ENCODE assay signal across 8 cellular contexts in genomic region chr9:127980706-127981558, GRCh38. TPM values are rescaled to one million over a fixed set of nuclear protein-coding genes. Genes with fewer than 3 reads are reported as not detected.
DNase-seq lines count a peak whose midpoint lies in the region; ATAC-seq and TF ChIP-seq lines count a peak whose summit lies in the region.

Gene EEIG1, minus strand, starts transcription at chr9:127980989. Its CDS starts 852 bp downstream, at chr9:127980137.

- H3K27ac ChIP-seq in VCaP = peak within 1 kb of the TSS; percentile 100
- H3K27ac ChIP-seq in iPS-20b (ENCODE audit: low read length) = peak within 1 kb of the TSS; percentile 92
- peak within 1 kb of the TSS; percentile 85 for H3K27ac ChIP-seq in skeletal muscle tissue (ENCODE audit: low read depth, low read length)

- TF ChIP-seq CTCF in VCaP (conservative IDR thresholded peaks at IDR 0.05) = 0 out of 2 replicates have a peak, but pooled peaks have one; percentile 13
- TF ChIP-seq CTCF in MCF 10A (IDR thresholded peaks at IDR 0.05; ENCODE audit: unreplicated experiment) = no peak

- H3K4me1 ChIP-seq in iPS-20b (ENCODE audit: insufficient read depth, low read length) (peaks cover 15% of the 10 kb centered on the region; the same call in 1 of the 2 replicates), skeletal muscle tissue (ENCODE audit: control insufficient read depth in 3 of 3, insufficient read depth in 3 of 3, low read length in 3 of 3) (peaks cover 47 to 63% (median 52%) of the 10 kb centered on the region in 3 donors)

- H3K9me3 Mint-ChIP-seq in MCF 10A (ENCODE audit: unreplicated experiment) = no peaks in the 10 kb centered on the region

- H3K4me3 Mint-ChIP-seq in MCF 10A (ENCODE audit: unreplicated experiment) = peak within 1 kb of the TSS; percentile 89

- H3K27me3 ChIP-seq in iPS-20b (ENCODE audit: insufficient read depth, low read length) = no peaks in the 10 kb centered on the region
- no peaks in the 10 kb centered on the region for H3K27me3 ChIP-seq in skeletal muscle tissue (ENCODE audit: control insufficient read depth in 3 of 3, insufficient read depth in 3 of 3, low read length in 3 of 3)

- in situ Hi-C loops in ACHN (cut with HindIII; ENCODE audit: low pct_ligation_motif_present, low pct_unique_long_range_greater_than_20kb, low sequenced_read_pairs) = no loop called here

- no peaks in the 10 kb centered on the region for H3K9me3 ChIP-seq in iPS-20b (ENCODE audit: insufficient read depth, low read depth, low read length)
- H3K9me3 ChIP-seq in skeletal muscle tissue (ENCODE audit: control insufficient read depth in 3 of 3, low read length in 3 of 3) = no peaks in the 10 kb centered on the region

- H3K36me3 ChIP-seq in iPS-20b (ENCODE audit: insufficient read depth, low read depth, low read length) (peaks cover 5% of the 10 kb centered on the region; the same call in 1 of the 2 replicates), skeletal muscle tissue (ENCODE audit: control insufficient read depth in 3 of 3, insufficient read depth in 3 of 3, low read length in 3 of 3) (no peaks in the 10 kb centered on the region)

- H3K36me3 Mint-ChIP-seq in MCF 10A (ENCODE audit: insufficient read depth, unreplicated experiment) = no peaks in the 10 kb centered on the region

- intact Hi-C loops in MCF 10A (cut with micrococcal nuclease) = no loop called here

- H3K9ac ChIP-seq in iPS-20b (ENCODE audit: low read depth, low read length) (peak within 1 kb of the TSS; percentile 95), skeletal muscle tissue (ENCODE audit: low read depth in 1 of 3, low read length in 3 of 3) (peak within 1 kb of the TSS; percentile 80 to 95 (median 93))

- H3K4me1 Mint-ChIP-seq in MCF 10A (ENCODE audit: insufficient read depth, unreplicated experiment) = peaks cover 17% of the 10 kb centered on the region

- peak within 1 kb of the TSS; percentile 71 for H3K27ac Mint-ChIP-seq in MCF 10A (ENCODE audit: low read depth, unreplicated experiment)

- POLR2A ChIA-PET in MCF 10A (lab: Yijun Ruan, JAX) = interaction anchor here (0.6 to 6.1 kb wide), 17 partner anchors 10 to 368 kb away, joined by 3 to 86 read pairs (median 4); partner anchors contain the start of genes NAIF1 and SLC25A25

- H3K4me3 ChIP-seq in iPS-20b (ENCODE audit: low read length) (peak within 1 kb of the TSS; percentile 89), skeletal muscle tissue (ENCODE audit: low read length in 3 of 3) (peak within 1 kb of the TSS; percentile 79 to 84 (median 81))

- no peaks in the 10 kb centered on the region for H3K27me3 Mint-ChIP-seq in MCF 10A (ENCODE audit: insufficient read depth, unreplicated experiment)

- ATAC-seq in GM18870 (IDR thresholded peaks at IDR 0.05; ENCODE audit: unreplicated experiment) (peak; percentile 40), HG03103 (IDR thresholded peaks at IDR 0.05; ENCODE audit: low read depth, unreplicated experiment) (peak; percentile 55)

- DNase-seq in ACHN (peak; percentile 88), NCI-H2227 (lab: John Stamatoyannopoulos, UW; ENCODE audit: unreplicated experiment) (peak; percentile 95), MCF 10A (ENCODE audit: unreplicated experiment) (peak; percentile 89)

- BruUV-seq in MCF 10A (replicated peaks; lab: Mats Ljungman, UMichigan) = no TSS peak

- CTCF ChIA-PET in MCF 10A (lab: Yijun Ruan, JAX) = interaction anchor here (0.5 to 1.8 kb wide), 4 partner anchors 24 to 145 kb away, joined by 3 to 7 read pairs (median 4); no protein-coding TSS in a partner anchor

RNA-seq across cellular contexts. Expression of gene EEIG1, which starts in this region (rescaled TPM):
- total RNA-seq in MCF 10A (2022) (17.5 and 23.9 TPM in 2 replicates), skeletal muscle tissue (8.9 TPM)

Comparison
In these comparisons a context has a peak if more than half of its experiments do, and no peak if none do; other contexts are left out.
1. Peak in every context shown above with its lines: DNase-seq, ATAC-seq, H3K4me3 ChIP-seq and H3K27ac ChIP-seq.